ENCODE assay signal across 1 cellular context in the genomic region with DNA sequence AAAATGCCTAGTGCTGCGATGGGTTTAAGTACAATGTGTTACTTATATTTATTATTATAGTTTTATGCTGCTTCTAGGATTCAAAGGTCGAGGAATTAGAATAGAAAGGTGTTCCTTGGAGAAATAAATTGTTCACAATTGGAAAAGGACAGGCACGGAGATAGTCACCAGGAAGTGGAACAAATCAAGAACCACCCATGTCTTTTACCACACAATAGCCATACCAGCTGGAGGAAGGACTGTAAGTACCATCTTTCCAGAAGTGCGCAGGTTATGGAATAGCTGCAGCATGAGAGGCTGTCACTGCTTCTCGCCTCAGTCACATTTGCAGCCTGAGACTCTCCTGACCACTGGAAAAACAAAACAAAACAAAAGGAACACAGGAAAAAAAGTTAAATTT.
TF ChIP-seq lines count a peak whose summit lies in the region.

No MANE protein-coding gene starts in this region.

TF ChIP-seq in HCT116, 20 proteins besides CTCF, POLR2A, EP300 and RAD21 (continued from another document):
- no peak for TF ChIP-seq YY1 (IDR thresholded peaks at IDR 0.05; ENCODE audit: extremely low read depth, insufficient replicate concordance, low read depth, low read length)
- TF ChIP-seq SRF (IDR thresholded peaks at IDR 0.05; ENCODE audit: low read depth), result no peak
- TF ChIP-seq FOSL1 (IDR thresholded peaks at IDR 0.05; ENCODE audit: low read depth), result no peak
- TF ChIP-seq, protein P1, sequence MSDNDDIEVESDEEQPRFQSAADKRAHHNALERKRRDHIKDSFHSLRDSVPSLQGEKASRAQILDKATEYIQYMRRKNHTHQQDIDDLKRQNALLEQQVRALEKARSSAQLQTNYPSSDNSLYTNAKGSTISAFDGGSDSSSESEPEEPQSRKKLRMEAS (IDR thresholded peaks at IDR 0.05), result no peak
TF ChIP-seq in HCT116: peak in this region for 0.
